8 cellular contexts compared by ENCODE assay signal in genomic region chr2:26018184-26018716, GRCh38. TPM values are rescaled to one million over a fixed set of nuclear protein-coding genes. Genes with fewer than 3 reads are reported as not detected.
DNase-seq lines count a peak whose midpoint lies in the region; ATAC-seq and TF ChIP-seq lines count a peak whose summit lies in the region.

No MANE protein-coding gene starts in this region.

- H3K27ac ChIP-seq in adrenal gland = peak overlapping the region; percentile 1 to 84 (median 83)
- H3K27ac ChIP-seq in hepatocyte = peak overlapping the region; percentile 89
- H3K27ac ChIP-seq in skeletal muscle tissue (ENCODE audit: low read depth, low read length) = peak overlapping the region; percentile 91

- peak overlapping the region; percentile 60 to 76 (median 62) for H3K9ac ChIP-seq in skeletal muscle tissue (ENCODE audit: low read depth in 1 of 3, low read length in 3 of 3)

- TF ChIP-seq CTCF in adrenal gland (IDR thresholded peaks at IDR 0.05) (no peak), hepatocyte (IDR thresholded peaks at IDR 0.05; ENCODE audit: poor library complexity) (no peak)

- ATAC-seq in naive thymus-derived CD8-positive, alpha-beta T cell = no peak

- H3K36me3 Mint-ChIP-seq in naive thymus-derived CD8-positive, alpha-beta T cell = no peaks in the 10 kb centered on the region

- no peaks in the 10 kb centered on the region for H4K20me1 ChIP-seq in hepatocyte (ENCODE audit: insufficient read depth, poor library complexity, severe bottlenecking)

- H2AFZ ChIP-seq in hepatocyte = peak overlapping the region; percentile 21

- POLR2A ChIA-PET in naive thymus-derived CD8-positive, alpha-beta T cell (lab: Charles Lee) = interaction anchor here (1.0 to 1.9 kb wide), 2 partner anchors 16 to 281 kb away, joined by 4 to 5 read pairs; partner anchors contain the start of gene RAB10

- WGBS in adrenal gland, 4 donors = 9 to 21% (median 14%) methylated on average over 2 of the region's 2 CpGs
- 33% methylated on average over 2 of the region's 2 CpGs for WGBS in hepatocyte (ENCODE audit: low lambda C conversion rate, missing lambda C conversion rate)

- H3K9me2 ChIP-seq in hepatocyte (replicated peaks; ENCODE audit: insufficient read depth) = no peaks in the 10 kb centered on the region

- no peaks in the 10 kb centered on the region for H3K27me3 ChIP-seq in adrenal gland
- no peaks in the 10 kb centered on the region for H3K27me3 ChIP-seq in hepatocyte
- H3K27me3 ChIP-seq in skeletal muscle tissue (ENCODE audit: control insufficient read depth in 3 of 3, insufficient read depth in 3 of 3, low read length in 3 of 3) = no peaks in the 10 kb centered on the region

- TF ChIP-seq POLR2A in adrenal gland (IDR thresholded peaks at IDR 0.05) = peak in 1 of 2 donors; percentile 55

- H3K4me1 ChIP-seq in adrenal gland (replicated peaks in 1 of 2) = peaks cover 21 to 26% of the 10 kb centered on the region in 2 donors
- H3K4me1 ChIP-seq in hepatocyte (ENCODE audit: insufficient read depth) = peaks cover 18% of the 10 kb centered on the region
- peaks cover 17 to 36% (median 21%) of the 10 kb centered on the region in 3 donors for H3K4me1 ChIP-seq in skeletal muscle tissue (ENCODE audit: control insufficient read depth in 3 of 3, insufficient read depth in 3 of 3, low read length in 3 of 3)

- no peak overlapping the region for H3K4me3 ChIP-seq in adrenal gland
- H3K4me3 ChIP-seq in hepatocyte = no peak overlapping the region
- H3K4me3 ChIP-seq in skeletal muscle tissue (ENCODE audit: low read length in 3 of 3) = no peak overlapping the region

- H3K79me2 ChIP-seq in hepatocyte = no peaks in the 10 kb centered on the region

- H3K27ac Mint-ChIP-seq in naive thymus-derived CD8-positive, alpha-beta T cell = peak overlapping the region in 1 of 10 donors; percentile 39

- DNase-seq in activated T-cell treated with anti-CD3 and anti-CD28 coated beads for 24 hours (ENCODE audit: low read depth) (peak; percentile 18), NCI-H345 (lab: John Stamatoyannopoulos, UW) (peak; percentile 65), adrenal gland (peak; percentile 84 to 97 (median 96)), hepatocyte (ENCODE audit: low spot score) (peak; percentile 89), GDM1 (lab: John Stamatoyannopoulos, UW) (no peak)
- no peak for DNase-seq in activated T-cell treated with anti-CD3 and anti-CD28 coated beads, Interleukin-2, amount 50 U/mL, for 1 hour
- no peak for DNase-seq in naive thymus-derived CD8-positive, alpha-beta T cell

- H3K4me2 ChIP-seq in hepatocyte = peak overlapping the region; percentile 16

- intact Hi-C loops in adrenal gland (cut with DNase I) = no loop called here

- H3K4me3 Mint-ChIP-seq in naive thymus-derived CD8-positive, alpha-beta T cell = no peak overlapping the region

- H3K27me3 Mint-ChIP-seq in naive thymus-derived CD8-positive, alpha-beta T cell = no peaks in the 10 kb centered on the region

- no peaks in the 10 kb centered on the region for H3K9me3 ChIP-seq in adrenal gland (replicated peaks in 1 of 3)
- no peaks in the 10 kb centered on the region for H3K9me3 ChIP-seq in hepatocyte (ENCODE audit: low read depth)
- H3K9me3 ChIP-seq in skeletal muscle tissue (ENCODE audit: control insufficient read depth in 3 of 3, low read length in 3 of 3) = no peaks in the 10 kb centered on the region

- no peaks in the 10 kb centered on the region for H3K9me3 Mint-ChIP-seq in naive thymus-derived CD8-positive, alpha-beta T cell

- H3K4me1 Mint-ChIP-seq in naive thymus-derived CD8-positive, alpha-beta T cell = peaks cover 0 to 6% (median 2%) of the 10 kb centered on the region in 4 donors

- no peaks in the 10 kb centered on the region for H3K36me3 ChIP-seq in adrenal gland (replicated peaks in 1 of 2)
- no peaks in the 10 kb centered on the region for H3K36me3 ChIP-seq in hepatocyte (replicated peaks; ENCODE audit: insufficient read depth, low read depth)
- no peaks in the 10 kb centered on the region for H3K36me3 ChIP-seq in skeletal muscle tissue (ENCODE audit: control insufficient read depth in 3 of 3, insufficient read depth in 3 of 3, low read length in 3 of 3)

RNA-seq across cellular contexts. Expression of gene RAB10, which starts 15.6 kb away (rescaled TPM):
- total RNA-seq in adrenal gland (100 to 1,000 TPM in 7 of 8 donors, 10 to 100 TPM in 1; 96.3 to 258 (median 155) TPM), hepatocyte (110 and 122 TPM in 2 replicates), skeletal muscle tissue (49.1 TPM)
- polyA plus RNA-seq in adrenal gland (100 to 1,000 TPM in 1 of 3 donors, 10 to 100 TPM in 2; 31.8 to 369 (median 36.5) TPM), hepatocyte (100 and 107 TPM in 2 replicates)
- total RNA-seq in naive thymus-derived CD8-positive, alpha-beta T cell = 10 to 100 TPM; 62.6 to 72.0 TPM
- 10 to 100 TPM; 64.0 to 80.5 (median 66.6) TPM for polyA plus RNA-seq in naive thymus-derived CD8-positive, alpha-beta T cell

RNA-seq across cellular contexts. Expression of gene KIF3C, which starts 36.0 kb away (rescaled TPM):
- 10 to 100 TPM in 4 of 8 donors, 1 to 10 TPM in 4; 5.0 to 22.8 (median 10.0) TPM for total RNA-seq in adrenal gland
- polyA plus RNA-seq in adrenal gland = 10 to 100 TPM in 1 of 3 donors, 1 to 10 TPM in 2; 2.8 to 10.4 (median 6.4) TPM
- 6.5 and 8.4 TPM in 2 replicates for total RNA-seq in hepatocyte
- polyA plus RNA-seq in hepatocyte = 6.9 and 10.9 TPM in 2 replicates
- total RNA-seq in skeletal muscle tissue = 3.7 TPM
- 1 to 10 TPM; 4.1 to 4.9 TPM for total RNA-seq in naive thymus-derived CD8-positive, alpha-beta T cell
- 1 to 10 TPM in 2 of 3 donors, under 1 TPM in 1; 0.63 to 1.1 (median 1.1) TPM for polyA plus RNA-seq in naive thymus-derived CD8-positive, alpha-beta T cell

Comparison
In these comparisons a context has a peak if more than half of its experiments do, and no peak if none do; other contexts are left out.
1. DNase-seq: peak in activated T-cell treated with anti-CD3 and anti-CD28 coated beads for 24 hours (single experiment), NCI-H345 (single experiment), adrenal gland (7 of 7) and hepatocyte (single experiment); none in activated T-cell treated with anti-CD3 and anti-CD28 coated beads, Interleukin-2, amount 50 U/mL, for 1 hour (single experiment), naive thymus-derived CD8-positive, alpha-beta T cell (0 of 10) and GDM1 (single experiment).
2. Peak in every context shown above with its lines, with median percentiles within 50 percentile points of each other: H3K27ac ChIP-seq.